Comparison of ENCODE assay signal across 1 cellular context in the genomic region with DNA sequence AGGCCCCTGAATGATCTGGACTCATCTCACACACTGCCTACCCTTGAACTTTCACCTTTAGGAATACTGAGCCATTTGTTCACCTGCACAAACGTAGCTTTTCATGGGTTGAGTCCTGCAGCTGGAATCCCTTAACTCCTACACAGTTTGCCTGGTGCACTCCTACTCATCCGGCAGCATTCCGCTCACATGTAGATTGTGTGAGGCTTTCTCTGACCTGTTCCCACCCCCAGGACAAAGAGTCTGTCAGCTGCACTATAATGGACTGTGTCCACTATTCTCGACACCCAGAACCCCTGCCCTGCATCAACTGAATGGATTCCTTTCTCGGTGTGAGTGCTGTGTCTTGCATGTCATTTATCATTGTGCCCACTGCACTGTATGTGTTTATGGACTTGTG.
TF ChIP-seq lines count a peak whose summit lies in the region.

No MANE protein-coding gene starts in this region.

TF ChIP-seq in HEK293, 187 proteins besides CTCF, POLR2A, EP300 and RAD21 (continued from another document):
- TF ChIP-seq, protein P1, sequence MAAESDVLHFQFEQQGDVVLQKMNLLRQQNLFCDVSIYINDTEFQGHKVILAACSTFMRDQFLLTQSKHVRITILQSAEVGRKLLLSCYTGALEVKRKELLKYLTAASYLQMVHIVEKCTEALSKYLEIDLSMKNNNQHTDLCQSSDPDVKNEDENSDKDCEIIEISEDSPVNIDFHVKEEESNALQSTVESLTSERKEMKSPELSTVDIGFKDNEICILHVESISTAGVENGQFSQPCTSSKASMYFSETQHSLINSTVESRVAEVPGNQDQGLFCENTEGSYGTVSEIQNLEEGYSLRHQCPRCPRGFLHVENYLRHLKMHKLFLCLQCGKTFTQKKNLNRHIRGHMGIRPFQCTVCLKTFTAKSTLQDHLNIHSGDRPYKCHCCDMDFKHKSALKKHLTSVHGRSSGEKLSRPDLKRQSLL (tag by site-specific recombination; IDR thresholded peaks at IDR 0.05), result no peak
- TF ChIP-seq ZNF140 (tag by site-specific recombination; IDR thresholded peaks at IDR 0.05) (no peak), ZFP3 (tag by site-specific recombination; IDR thresholded peaks at IDR 0.05; ENCODE audit: low read depth) (0 out of 2 replicates have a peak, but pooled peaks have one; percentile 25), ZNF707 (tag by site-specific recombination; IDR thresholded peaks at IDR 0.05) (no peak), ZBTB49 (tag by site-specific recombination; IDR thresholded peaks at IDR 0.05; ENCODE audit: low read depth) (no peak), ZNF830 (tag by site-specific recombination; IDR thresholded peaks at IDR 0.05; ENCODE audit: low read depth) (no peak), SP2 (tag by site-specific recombination; IDR thresholded peaks at IDR 0.05) (no peak), ZNF121 (tag by site-specific recombination; IDR thresholded peaks at IDR 0.05) (no peak), SETDB1 (IDR thresholded peaks at IDR 0.05; ENCODE audit: insufficient read length, low read length) (no peak), ZNF24 (tag by site-specific recombination; IDR thresholded peaks at IDR 0.05) (no peak), ZNF529 (tag by site-specific recombination; IDR thresholded peaks at IDR 0.05; ENCODE audit: insufficient replicate concordance) (no peak), ZNF211 (tag by site-specific recombination; IDR thresholded peaks at IDR 0.05; ENCODE audit: low read depth) (no peak), ZNF302 (tag by site-specific recombination; IDR thresholded peaks at IDR 0.05; ENCODE audit: low read depth) (no peak), ZBTB21 (tag by site-specific recombination; IDR thresholded peaks at IDR 0.05) (no peak), ZNF623 (tag by site-specific recombination; IDR thresholded peaks at IDR 0.05) (no peak), EGR2 (tag by site-specific recombination; IDR thresholded peaks at IDR 0.05; ENCODE audit: low read depth) (peak; percentile 69)
